In genomic region chr19:13215572-13216380, GRCh38 we compare ENCODE assay signal across 10 cellular contexts.
DNase-seq lines count a peak whose midpoint lies in the region; ATAC-seq, FAIRE-seq and TF ChIP-seq lines count a peak whose summit lies in the region.
"Had no signal": no experiment of that assay in that cellular context is flagged by ENCODE, and none has a peak within 500 bp of the region (broad histone marks: within the 10 kb centered on the region; RNA-seq: fewer than 3 reads in every experiment).

No MANE protein-coding gene starts in this region.

- H3K9me3 Mint-ChIP-seq in Caco-2 (ENCODE audit: unreplicated experiment) (peaks cover 3% of the 10 kb centered on the region), nephron progenitor cell (peaks cover 1% of the 10 kb centered on the region)

- H3K9me3 ChIP-seq in Caco-2: no peaks in the 10 kb centered on the region

- no peaks in the 10 kb centered on the region for H3K36me3 ChIP-seq in Caco-2 (ENCODE audit: control insufficient read depth, insufficient read depth, low read length)
- H3K36me3 ChIP-seq: tibial nerve had no signal

- H3K27me3 Mint-ChIP-seq in Caco-2 (ENCODE audit: insufficient read depth, unreplicated experiment): no peaks in the 10 kb centered on the region
- peaks cover 9% of the 10 kb centered on the region for H3K27me3 Mint-ChIP-seq in nephron progenitor cell (ENCODE audit: low read depth, poor library complexity)

- H3K4me1 ChIP-seq in Caco-2: no peaks in the 10 kb centered on the region

- POLR2A ChIA-PET in Caco-2 (lab: Charles Lee): no interaction called here

- ATAC-seq in GM21381 (IDR thresholded peaks at IDR 0.05; ENCODE audit: unreplicated experiment) (peak; percentile 54), HG02678 (IDR thresholded peaks at IDR 0.05; ENCODE audit: unreplicated experiment) (no peak)

- TF ChIP-seq CTCF in Caco-2 (IDR thresholded peaks at IDR 0.05; ENCODE audit: insufficient read depth in 1 of 2, low read depth in 1 of 2, low read length in 1 of 2, severe bottlenecking in 1 of 2, unreplicated experiment in 1 of 2): no peak
- TF ChIP-seq CTCF in nephron progenitor cell (IDR thresholded peaks at IDR 0.05): no peak

- no TSS peak for BruUV-seq in Caco-2 (replicated peaks; lab: Mats Ljungman, UMichigan)

- H3K27me3 ChIP-seq in Caco-2 (replicated peaks; ENCODE audit: control insufficient read depth, insufficient read depth, low read length): no peaks in the 10 kb centered on the region
- H3K27me3 ChIP-seq: tibial nerve had no signal

- intact Hi-C loops in Caco-2 (cut with micrococcal nuclease; ENCODE audit: unreplicated experiment): no loop called here

- H3K4me3 Mint-ChIP-seq in Caco-2 (ENCODE audit: unreplicated experiment) (no peak overlapping the region), nephron progenitor cell (no peak overlapping the region)

- H3K4me3 ChIP-seq in Caco-2 (ENCODE audit: low read depth, low read length): no peak overlapping the region
- H3K4me3 ChIP-seq: tibial nerve had no signal

- H3K36me3 Mint-ChIP-seq in Caco-2 (ENCODE audit: insufficient read depth, unreplicated experiment): no peaks in the 10 kb centered on the region
- peaks cover 1% of the 10 kb centered on the region for H3K36me3 Mint-ChIP-seq in nephron progenitor cell (ENCODE audit: low read depth)

- H3K4me1 Mint-ChIP-seq in Caco-2 (ENCODE audit: low read depth, unreplicated experiment) (no peaks in the 10 kb centered on the region), nephron progenitor cell (peaks cover 12% of the 10 kb centered on the region)

- H3K27ac Mint-ChIP-seq in Caco-2 (ENCODE audit: unreplicated experiment): no peak overlapping the region
- no peak overlapping the region for H3K27ac Mint-ChIP-seq in nephron progenitor cell

- CTCF ChIA-PET in Caco-2 (lab: Charles Lee): interaction anchor here (0.6 kb wide), 1 partner anchor 134 kb away, joined by 6 read pairs; no protein-coding TSS in a partner anchor

- DNase-seq in RCC 7860 (ENCODE audit: low spot score) (peak; percentile 66), NCI-H1105 (lab: John Stamatoyannopoulos, UW) (no peak), Caco-2 (no peak), nephron progenitor cell (no peak)
- DNase-seq in activated effector memory CD4-positive, alpha-beta T cell treated with anti-CD3 and anti-CD28 coated beads, Interleukin-2, amount 50 U/mL, for 16 hours: peak; percentile 78
- DNase-seq in stimulated activated CD4-positive, alpha-beta T cell treated with anti-CD3 and anti-CD28 coated beads, Interleukin-2, amount 100 ng/mL, for 4 hours (ENCODE audit: low read depth): peak; percentile 29
- DNase-seq: NCI-H2081 treated with DMSO at 0.1 percent for 48 hours had no signal

- peak; percentile 24 for FAIRE-seq in RCC 7860 (lab: Jason Lieb, UNC)

Comparison
In these comparisons a context has a peak if more than half of its experiments do, and no peak if none do; other contexts are left out.
1. DNase-seq: peak in RCC 7860 (single experiment), activated effector memory CD4-positive, alpha-beta T cell treated with anti-CD3 and anti-CD28 coated beads, Interleukin-2, amount 50 U/mL, for 16 hours (single experiment) and stimulated activated CD4-positive, alpha-beta T cell treated with anti-CD3 and anti-CD28 coated beads, Interleukin-2, amount 100 ng/mL, for 4 hours (single experiment); none in NCI-H1105 (single experiment), Caco-2 (0 of 2) and nephron progenitor cell (single experiment).